9 cellular contexts compared by ENCODE assay signal in the genomic region with DNA sequence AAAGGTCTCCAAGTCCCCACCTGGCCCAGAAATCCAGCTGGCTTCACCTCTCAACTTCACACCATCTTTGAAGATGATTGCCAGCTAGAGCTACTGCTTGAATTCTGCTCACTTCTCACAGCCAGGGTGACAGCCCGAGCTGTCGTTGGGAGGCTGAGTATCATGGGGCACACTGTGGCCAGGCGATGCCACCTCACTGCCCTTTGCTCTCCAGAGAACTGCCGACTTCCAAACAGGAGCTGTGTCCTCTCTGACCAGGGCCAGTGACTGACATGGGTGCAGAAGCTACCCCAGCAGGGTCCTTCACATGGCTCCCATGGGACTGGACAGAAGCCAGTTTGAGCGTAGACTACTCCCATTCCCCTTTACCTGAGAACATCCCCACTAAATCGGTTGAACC.
"Had no signal": no experiment of that assay in that cellular context is flagged by ENCODE, and none has a peak within 500 bp of the region (broad histone marks: within the 10 kb centered on the region; RNA-seq: fewer than 3 reads in every experiment).

No MANE protein-coding gene starts in this region.

- H3K4me1 ChIP-seq: HAP-1 had no signal

- H2AFZ ChIP-seq: GM23248, GM23338 had no signal

- ATAC-seq: GM23338, HCT116 had no signal

- H3K36me3 ChIP-seq: HAP-1 had no signal

- H3K4me3 ChIP-seq: GM23248, GM23338, HAP-1 had no signal

- H3K27ac ChIP-seq: GM23248 had no signal

- H3K9ac ChIP-seq: GM23248 had no signal

- H3K9me3 ChIP-seq: HAP-1 had no signal

- H3K4me2 ChIP-seq: GM23338 had no signal

- DNase-seq: GM23248, GOT3, H7, H9, HCEC 1CT, HFFc6 had no signal
